In the genomic region with DNA sequence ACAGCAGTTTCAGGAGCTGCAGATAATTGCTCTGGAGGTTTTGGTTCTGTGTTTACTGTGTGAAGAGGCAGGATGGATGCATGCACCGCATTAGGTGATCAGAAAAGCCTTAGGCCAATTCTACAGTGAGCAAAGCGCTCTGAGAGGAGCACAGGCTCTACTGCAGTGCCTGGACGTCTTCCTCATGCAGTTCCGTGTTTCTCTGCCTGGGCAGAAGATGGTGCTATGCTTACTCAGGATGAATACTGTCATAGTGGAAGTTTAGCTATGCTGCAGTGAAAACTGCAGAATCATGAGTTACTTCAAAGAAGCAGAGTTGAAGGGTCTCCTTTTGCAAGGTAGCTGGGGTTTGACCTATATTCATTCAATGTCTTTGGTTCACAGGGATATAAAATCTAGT, we compare ENCODE assay signal across 19 cellular contexts.
"Had no signal": no experiment of that assay in that cellular context is flagged by ENCODE, and none has a peak within 500 bp of the region (broad histone marks: within the 10 kb centered on the region; RNA-seq: fewer than 3 reads in every experiment).

No MANE protein-coding gene starts in this region.

- H3K27ac Mint-ChIP-seq: activated naive CD4-positive, alpha-beta T cell treated with anti-CD3 and anti-CD28 coated beads, Interleukin-2, amount 10 ng/mL, durations not matched to agents 7 days and 5 days; activated naive CD8-positive, alpha-beta T cell treated with anti-CD3 and anti-CD28 coated beads, Interleukin-2, amount 50 U/mL, for 24 hours; nephron had no signal

- H3K27ac ChIP-seq: ascending aorta, gastrocnemius medialis, heart left ventricle, left lung, thyroid gland, VCaP had no signal

- H3K4me3 ChIP-seq: ascending aorta, gastrocnemius medialis, heart left ventricle, left lung, thyroid gland had no signal

- H3K36me3 ChIP-seq: ascending aorta, gastrocnemius medialis, heart left ventricle, left lung, thyroid gland had no signal

- H3K4me1 Mint-ChIP-seq: activated naive CD4-positive, alpha-beta T cell treated with anti-CD3 and anti-CD28 coated beads, Interleukin-2, amount 10 ng/mL, durations not matched to agents 7 days and 5 days; activated naive CD8-positive, alpha-beta T cell treated with anti-CD3 and anti-CD28 coated beads, Interleukin-2, amount 50 U/mL, for 24 hours; nephron had no signal

- DNase-seq: activated CD4-positive, alpha-beta T cell treated with anti-CD3 and anti-CD28 coated beads, Interleukin-2, amount 50 U/mL, for 1 hour; activated CD4-positive, CD25-positive, alpha-beta regulatory T cell treated with anti-CD3 and anti-CD28 coated beads, Interleukin-2, amount 50 U/mL, for 72 hours; activated CD8-positive, alpha-beta memory T cell treated with anti-CD3 and anti-CD28 coated beads, Interleukin-2, amount 50 U/mL, for 4 hours; activated naive CD4-positive, alpha-beta T cell treated with anti-CD3 and anti-CD28 coated beads, Interleukin-2, amount 10 ng/mL, durations not matched to agents 7 days and 5 days; activated naive CD8-positive, alpha-beta T cell treated with anti-CD3 and anti-CD28 coated beads, Interleukin-2, amount 50 U/mL, for 24 hours; activated T-cell treated with anti-CD3 and anti-CD28 coated beads, Interleukin-2, amount 50 U/mL, for 4 hours; cerebellar nuclear complex; cortex of kidney; gastrocnemius medialis; heart left ventricle; left lung; mammary epithelial cell; midbrain; stimulated activated naive CD4-positive, alpha-beta T cell; T1000; thyroid gland had no signal

- H3K27me3 Mint-ChIP-seq: activated naive CD4-positive, alpha-beta T cell treated with anti-CD3 and anti-CD28 coated beads, Interleukin-2, amount 10 ng/mL, durations not matched to agents 7 days and 5 days; activated naive CD8-positive, alpha-beta T cell treated with anti-CD3 and anti-CD28 coated beads, Interleukin-2, amount 50 U/mL, for 24 hours had no signal

- ATAC-seq: activated naive CD8-positive, alpha-beta T cell treated with anti-CD3 and anti-CD28 coated beads, Interleukin-2, amount 50 U/mL, for 24 hours; activated T-cell treated with anti-CD3 and anti-CD28 coated beads, Interleukin-2, amount 50 U/mL, for 4 hours; gastrocnemius medialis; heart left ventricle; left lung had no signal

- H3K4me1 ChIP-seq: ascending aorta, gastrocnemius medialis, heart left ventricle, left lung, thyroid gland had no signal

- H3K27me3 ChIP-seq: ascending aorta, gastrocnemius medialis, left lung, thyroid gland had no signal

- H3K9me3 ChIP-seq: ascending aorta, gastrocnemius medialis, heart left ventricle, thyroid gland had no signal

- H3K36me3 Mint-ChIP-seq: activated naive CD4-positive, alpha-beta T cell treated with anti-CD3 and anti-CD28 coated beads, Interleukin-2, amount 10 ng/mL, durations not matched to agents 7 days and 5 days had no signal

- H3K4me3 Mint-ChIP-seq: activated naive CD4-positive, alpha-beta T cell treated with anti-CD3 and anti-CD28 coated beads, Interleukin-2, amount 10 ng/mL, durations not matched to agents 7 days and 5 days; activated naive CD8-positive, alpha-beta T cell treated with anti-CD3 and anti-CD28 coated beads, Interleukin-2, amount 50 U/mL, for 24 hours; activated T-cell treated with anti-CD3 and anti-CD28 coated beads, Interleukin-2, amount 50 U/mL, for 4 hours; nephron had no signal
